ENCODE assay signal across 1 cellular context in genomic region chr16:79845006-79845733, GRCh38.
A peak's percentile ranks its signal among the peaks of the same experiment; 100 is the strongest.
TF ChIP-seq lines count a peak whose summit lies in the region.

No MANE protein-coding gene starts in this region.

TF ChIP-seq in K562, 482 proteins besides CTCF, POLR2A, EP300 and RAD21 (continued from another document):
- no peak; the same call in 1 of the 2 replicates for TF ChIP-seq ZNF395 (CRISPR knock-in tag; IDR thresholded peaks at IDR 0.05)
- TF ChIP-seq, protein P1, sequence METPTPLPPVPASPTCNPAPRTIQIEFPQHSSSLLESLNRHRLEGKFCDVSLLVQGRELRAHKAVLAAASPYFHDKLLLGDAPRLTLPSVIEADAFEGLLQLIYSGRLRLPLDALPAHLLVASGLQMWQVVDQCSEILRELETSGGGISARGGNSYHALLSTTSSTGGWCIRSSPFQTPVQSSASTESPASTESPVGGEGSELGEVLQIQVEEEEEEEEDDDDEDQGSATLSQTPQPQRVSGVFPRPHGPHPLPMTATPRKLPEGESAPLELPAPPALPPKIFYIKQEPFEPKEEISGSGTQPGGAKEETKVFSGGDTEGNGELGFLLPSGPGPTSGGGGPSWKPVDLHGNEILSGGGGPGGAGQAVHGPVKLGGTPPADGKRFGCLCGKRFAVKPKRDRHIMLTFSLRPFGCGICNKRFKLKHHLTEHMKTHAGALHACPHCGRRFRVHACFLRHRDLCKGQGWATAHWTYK (CRISPR knock-in tag; IDR thresholded peaks at IDR 0.05): peak; percentile 43; the same call in 1 of the 2 replicates
- TF ChIP-seq GABPB1 (CRISPR knock-in tag; IDR thresholded peaks at IDR 0.05): no peak
- no peak for TF ChIP-seq STAG1 (CRISPR knock-in tag; IDR thresholded peaks at IDR 0.05; ENCODE audit: borderline replicate concordance)
- TF ChIP-seq NFATC3 (IDR thresholded peaks at IDR 0.05): 0 out of 2 replicates have a peak, but pooled peaks have one; percentile 51
- TF ChIP-seq XRCC3 (IDR thresholded peaks at IDR 0.05): no peak
- no peak for TF ChIP-seq MCM7 (IDR thresholded peaks at IDR 0.05)
- TF ChIP-seq JUN (IDR thresholded peaks at IDR 0.05; ENCODE audit: borderline replicate concordance, low read depth, low read length): no peak
- TF ChIP-seq JUN (CRISPR knock-in tag; IDR thresholded peaks at IDR 0.05; ENCODE audit: borderline replicate concordance): no peak
- TF ChIP-seq ZZZ3 (IDR thresholded peaks at IDR 0.05): 0 out of 2 replicates have a peak, but pooled peaks have one; percentile 19
- no peak for TF ChIP-seq KLF10 (CRISPR knock-in tag; IDR thresholded peaks at IDR 0.05)
- TF ChIP-seq RHOXF2B (CRISPR knock-in tag; conservative IDR thresholded peaks at IDR 0.05): peak; percentile 80; the same call in 1 of the 2 replicates
- no peak for TF ChIP-seq RBBP5 (IDR thresholded peaks at IDR 0.05; ENCODE audit: borderline replicate concordance, insufficient read depth, low read length, poor library complexity, severe bottlenecking)
- TF ChIP-seq, protein P2, sequence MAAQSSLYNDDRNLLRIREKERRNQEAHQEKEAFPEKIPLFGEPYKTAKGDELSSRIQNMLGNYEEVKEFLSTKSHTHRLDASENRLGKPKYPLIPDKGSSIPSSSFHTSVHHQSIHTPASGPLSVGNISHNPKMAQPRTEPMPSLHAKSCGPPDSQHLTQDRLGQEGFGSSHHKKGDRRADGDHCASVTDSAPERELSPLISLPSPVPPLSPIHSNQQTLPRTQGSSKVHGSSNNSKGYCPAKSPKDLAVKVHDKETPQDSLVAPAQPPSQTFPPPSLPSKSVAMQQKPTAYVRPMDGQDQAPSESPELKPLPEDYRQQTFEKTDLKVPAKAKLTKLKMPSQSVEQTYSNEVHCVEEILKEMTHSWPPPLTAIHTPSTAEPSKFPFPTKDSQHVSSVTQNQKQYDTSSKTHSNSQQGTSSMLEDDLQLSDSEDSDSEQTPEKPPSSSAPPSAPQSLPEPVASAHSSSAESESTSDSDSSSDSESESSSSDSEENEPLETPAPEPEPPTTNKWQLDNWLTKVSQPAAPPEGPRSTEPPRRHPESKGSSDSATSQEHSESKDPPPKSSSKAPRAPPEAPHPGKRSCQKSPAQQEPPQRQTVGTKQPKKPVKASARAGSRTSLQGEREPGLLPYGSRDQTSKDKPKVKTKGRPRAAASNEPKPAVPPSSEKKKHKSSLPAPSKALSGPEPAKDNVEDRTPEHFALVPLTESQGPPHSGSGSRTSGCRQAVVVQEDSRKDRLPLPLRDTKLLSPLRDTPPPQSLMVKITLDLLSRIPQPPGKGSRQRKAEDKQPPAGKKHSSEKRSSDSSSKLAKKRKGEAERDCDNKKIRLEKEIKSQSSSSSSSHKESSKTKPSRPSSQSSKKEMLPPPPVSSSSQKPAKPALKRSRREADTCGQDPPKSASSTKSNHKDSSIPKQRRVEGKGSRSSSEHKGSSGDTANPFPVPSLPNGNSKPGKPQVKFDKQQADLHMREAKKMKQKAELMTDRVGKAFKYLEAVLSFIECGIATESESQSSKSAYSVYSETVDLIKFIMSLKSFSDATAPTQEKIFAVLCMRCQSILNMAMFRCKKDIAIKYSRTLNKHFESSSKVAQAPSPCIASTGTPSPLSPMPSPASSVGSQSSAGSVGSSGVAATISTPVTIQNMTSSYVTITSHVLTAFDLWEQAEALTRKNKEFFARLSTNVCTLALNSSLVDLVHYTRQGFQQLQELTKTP (IDR thresholded peaks at IDR 0.05; ENCODE audit: low read depth in 1 of 2, partially characterized antibody in 2 of 2): peak; percentile 12 to 45
- TF ChIP-seq HNRNPH1 (optimal IDR thresholded peaks at IDR 0.05; ENCODE audit: low read depth, low read length): no peak
